ENCODE assay signal across 16 cellular contexts in genomic region chr1:9596419-9597123, GRCh38. TPM values are rescaled to one million over a fixed set of nuclear protein-coding genes. Genes with fewer than 3 reads are reported as not detected.
DNase-seq lines count a peak whose midpoint lies in the region; ATAC-seq and TF ChIP-seq lines count a peak whose summit lies in the region.
"Had no signal": no experiment of that assay in that cellular context is flagged by ENCODE, and none has a peak within 500 bp of the region (broad histone marks: within the 10 kb centered on the region; RNA-seq: fewer than 3 reads in every experiment).

No MANE protein-coding gene starts in this region.

- DNase-seq in NCI-H345 (lab: John Stamatoyannopoulos, UW) (peak; percentile 18), NCI-H345 treated with DMSO at 0.1 percent for 48 hours (lab: John Stamatoyannopoulos, UW; ENCODE audit: unreplicated experiment) (no peak), NCI-H2171 (lab: John Stamatoyannopoulos, UW) (peak; percentile 36), heart right ventricle (no peak), gastrocnemius medialis (no peak), amniotic stem cell (lab: John Stamatoyannopoulos, UW) (no peak)
- DNase-seq: ACHN; activated CD4-positive, alpha-beta T cell treated with anti-CD3 and anti-CD28 coated beads, Interleukin-2, amount 10 ng/mL, durations not matched to agents 24 days and 14 days; CD8-positive, alpha-beta T cell; foreskin keratinocyte; GOT3; SJCRH30; stimulated activated naive B cell treated with anti-CD40 and anti-IgM and Interleukin-4, amounts not matched to agents 10 μg/mL and 1 μg/mL and 100 μg/mL, for 72 hours had no signal

- peak in 5 of 8 donors; percentile 5 to 54 (median 25) for ATAC-seq in heart right ventricle
- no peak for ATAC-seq in gastrocnemius medialis
- ATAC-seq in HG03196 (IDR thresholded peaks at IDR 0.05; ENCODE audit: unreplicated experiment), result no peak
- no peak for ATAC-seq in GM18870 (IDR thresholded peaks at IDR 0.05; ENCODE audit: unreplicated experiment)
- ATAC-seq: CD8-positive, alpha-beta T cell; foreskin keratinocyte; stimulated activated naive B cell treated with anti-CD40 and anti-IgM and Interleukin-4, amounts not matched to agents 10 μg/mL and 1 μg/mL and 100 μg/mL, for 72 hours had no signal

- H3K27ac ChIP-seq in heart right ventricle (peak overlapping the region in 3 of 10 donors; percentile 14 to 36 (median 32)), gastrocnemius medialis (peak overlapping the region in 3 of 4 donors; percentile 23 to 82 (median 57))
- H3K27ac ChIP-seq: foreskin keratinocyte, SJCRH30, upper lobe of left lung had no signal

- intact Hi-C loops in heart right ventricle (cut with DNase I), result no loop called here
- intact Hi-C loops in gastrocnemius medialis (cut with DNase I; ENCODE audit: low total_unique reads), result loop anchor here (10.0 kb wide), 1 partner anchor 228 kb away; the partner anchor contains the start of gene CLSTN1

- no peak for TF ChIP-seq POLR2A in gastrocnemius medialis (IDR thresholded peaks at IDR 0.05)

- in situ Hi-C loops in gastrocnemius medialis (cut with MboI; ENCODE audit: low sequenced_read_pairs in 4 of 4), result no loop called here

- H3K4me3 ChIP-seq in heart right ventricle, result no peak overlapping the region
- H3K4me3 ChIP-seq in gastrocnemius medialis, result no peak overlapping the region
- H3K4me3 ChIP-seq: SJCRH30, upper lobe of left lung had no signal

- 73% methylated on average over 27 of the region's 27 CpGs for WGBS in heart right ventricle, 2 donors

- H3K9me3 ChIP-seq in heart right ventricle, result no peaks in the 10 kb centered on the region
- no peaks in the 10 kb centered on the region for H3K9me3 ChIP-seq in gastrocnemius medialis
- H3K9me3 ChIP-seq: SJCRH30, upper lobe of left lung had no signal

- H3K36me3 ChIP-seq in heart right ventricle, result peaks cover 0 to 50% (median 23%) of the 10 kb centered on the region in 9 donors
- peaks cover 0 to 48% of the 10 kb centered on the region in 2 donors for H3K36me3 ChIP-seq in gastrocnemius medialis

- no peak for TF ChIP-seq CTCF in heart right ventricle (IDR thresholded peaks at IDR 0.05)
- TF ChIP-seq CTCF in gastrocnemius medialis (IDR thresholded peaks at IDR 0.05 in 4 of 5, conservative IDR thresholded peaks at IDR 0.05 in 1 of 5), result no peak

- H3K27me3 ChIP-seq in heart right ventricle, result no peaks in the 10 kb centered on the region
- no peaks in the 10 kb centered on the region for H3K27me3 ChIP-seq in gastrocnemius medialis
- H3K27me3 ChIP-seq: foreskin keratinocyte, SJCRH30, upper lobe of left lung had no signal

- H3K4me1 ChIP-seq in heart right ventricle (peaks cover 26 to 54% (median 40%) of the 10 kb centered on the region in 9 donors), gastrocnemius medialis (peaks cover 50 to 54% of the 10 kb centered on the region in 2 donors)

RNA-seq across cellular contexts. Expression of gene TMEM201, which starts 7.9 kb away (rescaled TPM):
- total RNA-seq in heart right ventricle, result 10 to 100 TPM; 13.3 to 26.0 (median 18.3) TPM
- polyA plus RNA-seq in heart right ventricle, result 10 to 100 TPM; 10.7 to 13.7 TPM
- total RNA-seq in gastrocnemius medialis, result 10 to 100 TPM; 21.5 to 67.6 (median 31.7) TPM

RNA-seq across cellular contexts. Expression of gene PIK3CD, which starts 55.0 kb away (rescaled TPM):
- 10 to 100 TPM in 1 of 10 donors, 1 to 10 TPM in 9; 1.9 to 12.1 (median 3.0) TPM for total RNA-seq in heart right ventricle
- 1 to 10 TPM; 1.0 to 2.7 TPM for polyA plus RNA-seq in heart right ventricle
- total RNA-seq in gastrocnemius medialis, result 1 to 10 TPM in 2 of 4 donors, under 1 TPM in 2; 0.66 to 2.3 (median 1.3) TPM

RNA-seq across cellular contexts. Expression of gene SLC25A33, which starts 57.3 kb away (rescaled TPM):
- total RNA-seq in heart right ventricle (1 to 10 TPM; 2.8 to 7.7 (median 5.4) TPM), gastrocnemius medialis (10 to 100 TPM; 40.3 to 88.6 (median 49.1) TPM)
- 1 to 10 TPM; 2.9 to 5.7 TPM for polyA plus RNA-seq in heart right ventricle

Comparison
In these comparisons a context has a peak if more than half of its experiments do, and no peak if none do; other contexts are left out.
1. DNase-seq: peak in NCI-H345 (single experiment) and NCI-H2171 (single experiment); none in NCI-H345 treated with DMSO at 0.1 percent for 48 hours (single experiment), heart right ventricle (0 of 2), gastrocnemius medialis (0 of 2) and amniotic stem cell (single experiment).
2. ATAC-seq: peak in heart right ventricle (5 of 8); none in gastrocnemius medialis (0 of 2), HG03196 (single experiment) and GM18870 (single experiment).
3. RNA of gene SLC25A33, which starts 57.3 kb away (total RNA-seq): 40.3 to 88.6 TPM in gastrocnemius medialis; 2.8 to 7.7 TPM in heart right ventricle; every median in the first group is over 4 times any median in the second.